Comparison of ENCODE assay signal across 10 cellular contexts in genomic region chr14:73248294-73248868, GRCh38. TPM values are rescaled to one million over a fixed set of nuclear protein-coding genes. Genes with fewer than 3 reads are reported as not detected.
A peak's percentile ranks its signal among the peaks of the same experiment; 100 is the strongest.
DNase-seq lines count a peak whose midpoint lies in the region; ATAC-seq and TF ChIP-seq lines count a peak whose summit lies in the region.
"Had no signal": no experiment of that assay in that cellular context is flagged by ENCODE, and none has a peak within 500 bp of the region (broad histone marks: within the 10 kb centered on the region; RNA-seq: fewer than 3 reads in every experiment).

No MANE protein-coding gene starts in this region.

- H3K9me3 ChIP-seq in GM23248 (ENCODE audit: low read depth) (no peaks in the 10 kb centered on the region), OCI-LY1 (ENCODE audit: low read length) (no peaks in the 10 kb centered on the region), heart left ventricle (no peaks in the 10 kb centered on the region)

- H3K27me3 ChIP-seq in GM23248 (replicated peaks; ENCODE audit: insufficient read depth) = peaks cover 7% of the 10 kb centered on the region
- H3K27me3 ChIP-seq in OCI-LY1 (ENCODE audit: insufficient read depth, low read length) = peaks cover 7% of the 10 kb centered on the region; the same call in 1 of the 2 replicates
- peaks cover 0 to 27% (median 10%) of the 10 kb centered on the region in 9 donors for H3K27me3 ChIP-seq in heart left ventricle

- no peak for ATAC-seq in heart left ventricle
- ATAC-seq in GM18519 (IDR thresholded peaks at IDR 0.05; ENCODE audit: low FRiP score, unreplicated experiment) = no peak

- H3K4me3 ChIP-seq in GM12864 (ENCODE audit: low read depth, low read length) = no peak overlapping the region; the same call in none of the 2 replicates
- H3K4me3 ChIP-seq in GM23248 = no peak overlapping the region
- no peak overlapping the region for H3K4me3 ChIP-seq in OCI-LY1 (ENCODE audit: low read depth, low read length, poor library complexity, severe bottlenecking)
- H3K4me3 ChIP-seq in heart left ventricle = no peak overlapping the region

- no peak for TF ChIP-seq POLR2A in heart left ventricle (IDR thresholded peaks at IDR 0.05)

- in situ Hi-C loops in GM23248 (cut with MboI) = no loop called here

- DNase-seq in GM12864 (ENCODE audit: low read depth) (peak; percentile 65), GM23248 (peak; percentile 40), glomerular visceral epithelial cell (ENCODE audit: extremely low spot score) (peak; percentile 81), AG08396 (ENCODE audit: low spot score) (no peak), heart left ventricle (no peak), NCI-H1092 treated with DMSO at 0.1 percent for 48 hours (lab: John Stamatoyannopoulos, UW) (no peak)
- DNase-seq: activated CD8-positive, alpha-beta memory T cell treated with anti-CD3 and anti-CD28 coated beads for 24 hours; NCI-H1436 treated with DMSO at 0.1 percent for 48 hours had no signal

- H3K79me2 ChIP-seq in GM23248 (ENCODE audit: insufficient read depth) = no peaks in the 10 kb centered on the region
- H3K79me2 ChIP-seq in OCI-LY1 (ENCODE audit: insufficient read depth, low read length) = no peaks in the 10 kb centered on the region

- no peak overlapping the region for H3K4me2 ChIP-seq in GM23248 (ENCODE audit: unreplicated experiment)
- peak overlapping the region; percentile 74 for H3K4me2 ChIP-seq in OCI-LY1 (ENCODE audit: low read length)

- H3F3A ChIP-seq in GM23248 (ENCODE audit: insufficient read depth) (no peaks in the 10 kb centered on the region), OCI-LY1 (ENCODE audit: insufficient read depth, low read length) (no peaks in the 10 kb centered on the region)

- no peaks in the 10 kb centered on the region for H3K9me2 ChIP-seq in GM23248 (ENCODE audit: insufficient read depth)
- H3K9me2 ChIP-seq in OCI-LY1 (ENCODE audit: low read depth, low read length) = no peaks in the 10 kb centered on the region

- no peak for TF ChIP-seq CTCF in GM12864 (IDR thresholded peaks at IDR 0.05; ENCODE audit: low read depth, low read length, missing control alignments)
- no peak for TF ChIP-seq CTCF in OCI-LY1 (IDR thresholded peaks at IDR 0.05; ENCODE audit: low read length)
- no peak for TF ChIP-seq CTCF in heart left ventricle (IDR thresholded peaks at IDR 0.05)

- WGBS in GM23248 (ENCODE audit: low coverage in 1 of 2, low lambda C conversion rate in 2 of 2, missing lambda C conversion rate in 2 of 2), 2 experiments = 49 to 53% methylated on average over 6 of the region's 6 CpGs
- WGBS in heart left ventricle, 4 donors = 63 to 67% (median 65%) methylated on average over 6 of the region's 6 CpGs

- H3K27ac ChIP-seq in GM23248 = no peak overlapping the region
- peak overlapping the region; percentile 42 for H3K27ac ChIP-seq in OCI-LY1 (ENCODE audit: low read depth, low read length, poor library complexity, severe bottlenecking)
- no peak overlapping the region for H3K27ac ChIP-seq in heart left ventricle

- no peak overlapping the region for H3K9ac ChIP-seq in GM23248
- no peak overlapping the region; the same call in 1 of the 2 replicates for H3K9ac ChIP-seq in OCI-LY1 (ENCODE audit: low read length)

- H4K20me1 ChIP-seq in GM23248 (ENCODE audit: insufficient read depth) (no peaks in the 10 kb centered on the region), OCI-LY1 (ENCODE audit: insufficient read depth, low read length) (no peaks in the 10 kb centered on the region)

- H2AFZ ChIP-seq in GM23248 (no peak overlapping the region), OCI-LY1 (ENCODE audit: low read length) (no peak overlapping the region)

- H3K4me1 ChIP-seq in GM23248 (ENCODE audit: insufficient read depth) (no peaks in the 10 kb centered on the region), OCI-LY1 (ENCODE audit: insufficient read depth, low read length, severe bottlenecking) (peaks cover 37% of the 10 kb centered on the region), heart left ventricle (peaks cover 0 to 15% (median 5%) of the 10 kb centered on the region in 12 donors)

- intact Hi-C loops in heart left ventricle (cut with DNase I) = no loop called here

- no peaks in the 10 kb centered on the region for H3K36me3 ChIP-seq in GM23248 (ENCODE audit: low read depth)
- H3K36me3 ChIP-seq in OCI-LY1 (ENCODE audit: insufficient read depth, low read length) = no peaks in the 10 kb centered on the region
- no peaks in the 10 kb centered on the region for H3K36me3 ChIP-seq in heart left ventricle

RNA-seq across cellular contexts. Expression of gene PAPLN, which starts 11.1 kb away (rescaled TPM):
- 0.22 and 1.0 TPM in 2 replicates for total RNA-seq in GM23248 (2014; rRNA removed; shearing (Covaris generic))
- polyA plus RNA-seq in GM23248 (2016; fragmentation: Nextera tagmentation; extraction: Ambion mirVana) (0.51 and 0.98 TPM in 2 replicates), heart left ventricle (1 to 10 TPM in 1 of 2 donors, under 1 TPM in 1; 0.30 to 1.4 TPM)
- 10 to 100 TPM in 1 of 9 donors, 1 to 10 TPM in 6, under 1 TPM in 2; 0.79 to 10.3 (median 1.5) TPM for total RNA-seq in heart left ventricle

Comparison
In these comparisons a context has a peak if more than half of its experiments do, and no peak if none do; other contexts are left out.
1. DNase-seq: peak in GM12864 (single experiment), GM23248 (single experiment) and glomerular visceral epithelial cell (single experiment); none in AG08396 (single experiment), heart left ventricle (0 of 5) and NCI-H1092 treated with DMSO at 0.1 percent for 48 hours (single experiment).